ENCODE assay signal across 18 cellular contexts in genomic region chr7:132075573-132075972, GRCh38.
"Had no signal": no experiment of that assay in that cellular context is flagged by ENCODE, and none has a peak within 500 bp of the region (broad histone marks: within the 10 kb centered on the region; RNA-seq: fewer than 3 reads in every experiment).

No MANE protein-coding gene starts in this region.

- H3K4me3 ChIP-seq: gastrocnemius medialis, lower lobe of right lung, prostate gland, sigmoid colon, upper lobe of right lung had no signal

- ATAC-seq: activated T-cell treated with anti-CD3 and anti-CD28 coated beads, Interleukin-2, amount 50 U/mL, for 72 hours; gastrocnemius medialis; lower lobe of right lung; upper lobe of right lung had no signal

- H3K27me3 ChIP-seq: gastrocnemius medialis, sigmoid colon, upper lobe of right lung had no signal

- DNase-seq: activated CD4-positive, alpha-beta memory T cell treated with anti-CD3 and anti-CD28 coated beads for 36 hours; activated CD4-positive, alpha-beta T cell treated with anti-CD3 and anti-CD28 coated beads for 1 hour; activated CD8-positive, alpha-beta memory T cell treated with anti-CD3 and anti-CD28 coated beads, Interleukin-2, amount 50 U/mL, for 4 hours; activated naive CD8-positive, alpha-beta T cell treated with anti-CD3 and anti-CD28 coated beads, Interleukin-2, amount 10 ng/mL, durations not matched to agents 7 days and 5 days; activated T-cell treated with anti-CD3 and anti-CD28 coated beads, Interleukin-2, amount 50 U/mL, for 72 hours; aorta; gastrocnemius medialis; lower lobe of right lung; midbrain; naive B cell; occipital lobe; stimulated activated CD4-positive, alpha-beta T cell treated with anti-CD3 and anti-CD28 coated beads, Interleukin-12 subunit alpha, Interleukin-12 subunit beta, amount 100 ng/mL, for 4 hours; stimulated activated naive CD4-positive, alpha-beta T cell treated with Interleukin-2 at 50 U/mL for 16 hours; SW 1271; upper lobe of right lung had no signal

- H3K4me1 ChIP-seq: lower lobe of right lung, prostate gland had no signal

- H3K36me3 ChIP-seq: gastrocnemius medialis, lower lobe of right lung, prostate gland, sigmoid colon, upper lobe of right lung had no signal

- H3K9me3 ChIP-seq: gastrocnemius medialis, lower lobe of right lung, prostate gland, sigmoid colon, upper lobe of right lung had no signal

- H3K27ac ChIP-seq: gastrocnemius medialis, lower lobe of right lung, prostate gland, sigmoid colon, upper lobe of right lung had no signal

- FAIRE-seq: colon had no signal
